In genomic region chr17:21005367-21005766, GRCh38 we compare ENCODE assay signal across 24 cellular contexts. TPM values are rescaled to one million over a fixed set of nuclear protein-coding genes. Genes with fewer than 3 reads are reported as not detected.
DNase-seq lines count a peak whose midpoint lies in the region; ATAC-seq, FAIRE-seq and TF ChIP-seq lines count a peak whose summit lies in the region.
"Had no signal": no experiment of that assay in that cellular context is flagged by ENCODE, and none has a peak within 500 bp of the region (broad histone marks: within the 10 kb centered on the region; RNA-seq: fewer than 3 reads in every experiment).

No MANE protein-coding gene starts in this region.

- H3K27ac Mint-ChIP-seq in activated naive CD4-positive, alpha-beta T cell treated with anti-CD3 and anti-CD28 coated beads for 36 hours: peak overlapping the region; percentile 50
- H3K27ac Mint-ChIP-seq in astrocyte (ENCODE audit: unreplicated experiment): peak overlapping the region; percentile 47
- H3K27ac Mint-ChIP-seq in stimulated activated naive B cell treated with anti-CD40 and anti-IgM and Interleukin-4, amounts not matched to agents 10 μg/mL and 1 μg/mL and 100 μg/mL, for 72 hours: peak overlapping the region; percentile 17
- H3K27ac Mint-ChIP-seq: activated CD4-positive, alpha-beta T cell treated with anti-CD3 and anti-CD28 coated beads, Interleukin-2, amount 10 ng/mL, durations not matched to agents 24 days and 14 days; activated naive CD4-positive, alpha-beta T cell treated with anti-CD3 and anti-CD28 coated beads, Interleukin-2, amount 10 ng/mL, durations not matched to agents 7 days and 5 days had no signal

- H3K9me3 Mint-ChIP-seq in activated naive CD4-positive, alpha-beta T cell treated with anti-CD3 and anti-CD28 coated beads for 36 hours: no peaks in the 10 kb centered on the region
- H3K9me3 Mint-ChIP-seq in astrocyte (ENCODE audit: unreplicated experiment): no peaks in the 10 kb centered on the region
- no peaks in the 10 kb centered on the region for H3K9me3 Mint-ChIP-seq in stimulated activated naive B cell treated with anti-CD40 and anti-IgM and Interleukin-4, amounts not matched to agents 10 μg/mL and 1 μg/mL and 100 μg/mL, for 72 hours
- H3K9me3 Mint-ChIP-seq: activated CD4-positive, alpha-beta T cell treated with anti-CD3 and anti-CD28 coated beads, Interleukin-2, amount 10 ng/mL, durations not matched to agents 24 days and 14 days; activated naive CD4-positive, alpha-beta T cell treated with anti-CD3 and anti-CD28 coated beads, Interleukin-2, amount 10 ng/mL, durations not matched to agents 7 days and 5 days had no signal

- H3K27ac ChIP-seq in astrocyte (ENCODE audit: low read depth, low read length) (no peak overlapping the region), HepG2 (ENCODE audit: extremely low read length, insufficient read depth, low read length) (no peak overlapping the region)
- H3K27ac ChIP-seq: BLaER1 treated with 17β-estradiol and CSF1 and Interleukin-3, amounts not matched to agents 10 nM and 100 nM; body of pancreas; pancreas had no signal

- no peak overlapping the region for H3K9ac ChIP-seq in astrocyte (ENCODE audit: low read length)
- no peak overlapping the region for H3K9ac ChIP-seq in HepG2 (ENCODE audit: insufficient read depth, low read depth, low read length)
- H3K9ac ChIP-seq: BLaER1 treated with 17β-estradiol and CSF1 and Interleukin-3, amounts not matched to agents 10 nM and 100 nM had no signal

- no peaks in the 10 kb centered on the region for H3K27me3 Mint-ChIP-seq in activated naive CD4-positive, alpha-beta T cell treated with anti-CD3 and anti-CD28 coated beads for 36 hours (ENCODE audit: low read depth)
- no peaks in the 10 kb centered on the region for H3K27me3 Mint-ChIP-seq in astrocyte (ENCODE audit: low read depth, unreplicated experiment)
- no peaks in the 10 kb centered on the region for H3K27me3 Mint-ChIP-seq in stimulated activated naive B cell treated with anti-CD40 and anti-IgM and Interleukin-4, amounts not matched to agents 10 μg/mL and 1 μg/mL and 100 μg/mL, for 72 hours
- H3K27me3 Mint-ChIP-seq: activated CD4-positive, alpha-beta T cell treated with anti-CD3 and anti-CD28 coated beads, Interleukin-2, amount 10 ng/mL, durations not matched to agents 24 days and 14 days; activated naive CD4-positive, alpha-beta T cell treated with anti-CD3 and anti-CD28 coated beads, Interleukin-2, amount 10 ng/mL, durations not matched to agents 7 days and 5 days had no signal

- FAIRE-seq in astrocyte (lab: Jason Lieb, UNC) (no peak), HepG2 (lab: Jason Lieb, UNC) (no peak)
- FAIRE-seq: H54, pancreas had no signal

- H3K4me2 ChIP-seq in astrocyte (ENCODE audit: low read length) (no peak overlapping the region), HepG2 (ENCODE audit: low read depth, low read length) (no peak overlapping the region)
- H3K4me2 ChIP-seq: BLaER1 treated with 17β-estradiol and CSF1 and Interleukin-3, amounts not matched to agents 10 nM and 100 nM had no signal

- H3K9me3 ChIP-seq in astrocyte (ENCODE audit: insufficient read depth, low read depth, low read length): no peaks in the 10 kb centered on the region
- H3K9me3 ChIP-seq in HepG2 (ENCODE audit: low read length): no peaks in the 10 kb centered on the region
- H3K9me3 ChIP-seq: BLaER1 treated with 17β-estradiol and CSF1 and Interleukin-3, amounts not matched to agents 10 nM and 100 nM; body of pancreas; gastrocnemius medialis; pancreas had no signal

- TF ChIP-seq CTCF in astrocyte (IDR thresholded peaks at IDR 0.05; ENCODE audit: insufficient read depth, low read depth, low read length) (no peak), HepG2 (CRISPR knock-in tag; IDR thresholded peaks at IDR 0.05) (no peak)

- DNase-seq in activated naive CD4-positive, alpha-beta T cell treated with anti-CD3 and anti-CD28 coated beads for 36 hours: no peak
- no peak for DNase-seq in activated naive CD4-positive, alpha-beta T cell treated with anti-CD3 and anti-CD28 coated beads, Interleukin-2, amount 50 U/mL, for 16 hours
- DNase-seq in astrocyte (ENCODE audit: low read depth) (no peak), HepG2 (ENCODE audit: low spot score) (no peak), 8988T (no peak), COLO829 (ENCODE audit: low spot score) (no peak)
- no peak for DNase-seq in stimulated activated naive B cell treated with anti-CD40 and anti-IgM and Interleukin-4, amounts not matched to agents 10 μg/mL and 1 μg/mL and 100 μg/mL, for 72 hours
- DNase-seq: activated CD4-positive, alpha-beta T cell treated with anti-CD3 and anti-CD28 coated beads, Interleukin-2, amount 10 ng/mL, durations not matched to agents 24 days and 14 days; activated naive CD4-positive, alpha-beta T cell treated with anti-CD3 and anti-CD28 coated beads, Interleukin-2, amount 10 ng/mL, durations not matched to agents 7 days and 5 days; activated T-cell treated with anti-CD3 and anti-CD28 coated beads for 4 hours; DMS 273 treated with DMSO at 0.1 percent for 48 hours; erythroblast; gastrocnemius medialis; left cardiac atrium; NCI-H1417; NCI-H2171 treated with DMSO at 0.1 percent for 48 hours; NCI-H526 treated with DMSO at 0.1 percent for 48 hours; pancreas; Right ventricle myocardium superior; stimulated activated CD4-positive, alpha-beta T cell treated with anti-CD3 and anti-CD28 coated beads, Interleukin-1b, Interleukin-23, amount 100 ng/mL, for 48 hours had no signal

- no peak for TF ChIP-seq EP300 in HepG2 (IDR thresholded peaks at IDR 0.05; ENCODE audit: low read depth in 2 of 2, low read length in 2 of 2)
- no peak for TF ChIP-seq EP300 in HepG2 (CRISPR knock-in tag; IDR thresholded peaks at IDR 0.05; ENCODE audit: borderline replicate concordance)

- BruUV-seq in HepG2 (replicated peaks; lab: Mats Ljungman, UMichigan): no TSS peak

- H3K79me2 ChIP-seq in astrocyte (ENCODE audit: insufficient read depth, low read length): peaks cover 93% of the 10 kb centered on the region
- no peaks in the 10 kb centered on the region for H3K79me2 ChIP-seq in HepG2 (ENCODE audit: insufficient read depth, low read length)

- 71% methylated on average over 2 of the region's 4 CpGs for WGBS in HepG2 (ENCODE audit: low lambda C conversion rate)

- POLR2A ChIA-PET in HepG2 (lab: Yijun Ruan, JAX): no interaction called here

- peaks cover 50% of the 10 kb centered on the region for H3K36me3 Mint-ChIP-seq in activated naive CD4-positive, alpha-beta T cell treated with anti-CD3 and anti-CD28 coated beads for 36 hours (ENCODE audit: low read depth)
- peaks cover 39% of the 10 kb centered on the region for H3K36me3 Mint-ChIP-seq in astrocyte (ENCODE audit: low read depth, unreplicated experiment)
- H3K36me3 Mint-ChIP-seq in stimulated activated naive B cell treated with anti-CD40 and anti-IgM and Interleukin-4, amounts not matched to agents 10 μg/mL and 1 μg/mL and 100 μg/mL, for 72 hours: peaks cover 34 to 51% of the 10 kb centered on the region in 2 donors

- in situ Hi-C loops in HepG2 (cut with HindIII; ENCODE audit: extremely low pct_ligation_motif_present, low pct_unique_long_range_greater_than_20kb): no loop called here

- TF ChIP-seq RAD21 in HepG2 (CRISPR knock-in tag; IDR thresholded peaks at IDR 0.05): no peak

- H4K20me1 ChIP-seq in astrocyte (ENCODE audit: insufficient read depth, low read length) (peaks cover 95% of the 10 kb centered on the region), HepG2 (ENCODE audit: insufficient read depth, low read length) (peaks cover 25% of the 10 kb centered on the region; the same call in 1 of the 2 replicates)

- no peak overlapping the region for H3K4me3 Mint-ChIP-seq in activated naive CD4-positive, alpha-beta T cell treated with anti-CD3 and anti-CD28 coated beads for 36 hours
- no peak overlapping the region for H3K4me3 Mint-ChIP-seq in astrocyte (ENCODE audit: unreplicated experiment)
- no peak overlapping the region for H3K4me3 Mint-ChIP-seq in stimulated activated naive B cell treated with anti-CD40 and anti-IgM and Interleukin-4, amounts not matched to agents 10 μg/mL and 1 μg/mL and 100 μg/mL, for 72 hours
- H3K4me3 Mint-ChIP-seq: activated CD4-positive, alpha-beta T cell treated with anti-CD3 and anti-CD28 coated beads, Interleukin-2, amount 10 ng/mL, durations not matched to agents 24 days and 14 days; activated naive CD4-positive, alpha-beta T cell treated with anti-CD3 and anti-CD28 coated beads, Interleukin-2, amount 10 ng/mL, durations not matched to agents 7 days and 5 days had no signal

- H3K27me3 ChIP-seq in astrocyte (ENCODE audit: insufficient read depth, low read length) (no peaks in the 10 kb centered on the region), HepG2 (ENCODE audit: control insufficient read depth in 1 of 2, insufficient read depth in 2 of 2, low read length in 2 of 2) (no peaks in the 10 kb centered on the region)
- H3K27me3 ChIP-seq: BLaER1 treated with 17β-estradiol and CSF1 and Interleukin-3, amounts not matched to agents 10 nM and 100 nM; body of pancreas; gastrocnemius medialis; pancreas had no signal

- H3K4me1 ChIP-seq in astrocyte (ENCODE audit: insufficient read depth, low read length) (peaks cover 5% of the 10 kb centered on the region), HepG2 (ENCODE audit: insufficient read depth, low read length) (peaks cover 17% of the 10 kb centered on the region)
- H3K4me1 ChIP-seq: BLaER1 treated with 17β-estradiol and CSF1 and Interleukin-3, amounts not matched to agents 10 nM and 100 nM; body of pancreas; pancreas had no signal

- ATAC-seq in HepG2 (peak; percentile 16; the same call in 1 of the 3 replicates), GM18498 (IDR thresholded peaks at IDR 0.05; ENCODE audit: unreplicated experiment) (no peak)
- no peak for ATAC-seq in stimulated activated naive B cell treated with anti-CD40 and anti-IgM and Interleukin-4, amounts not matched to agents 10 μg/mL and 1 μg/mL and 100 μg/mL, for 72 hours (replicated peaks)
- ATAC-seq: body of pancreas, gastrocnemius medialis, left cardiac atrium, pancreas had no signal

- intact Hi-C loops in activated naive CD4-positive, alpha-beta T cell treated with anti-CD3 and anti-CD28 coated beads for 36 hours (cut with micrococcal nuclease): no loop called here
- intact Hi-C loops in HepG2 (cut with micrococcal nuclease; ENCODE audit: unreplicated experiment): no loop called here

- CTCF ChIA-PET in activated naive CD4-positive, alpha-beta T cell treated with anti-CD3 and anti-CD28 coated beads for 36 hours (lab: Charles Lee): no interaction called here
- CTCF ChIA-PET in HepG2 (lab: Yijun Ruan, JAX; ENCODE audit: low intra/inter-chr PET ratio, low total read pairs): no interaction called here

- peaks cover 77% of the 10 kb centered on the region for H3K36me3 ChIP-seq in astrocyte (ENCODE audit: insufficient read depth, low read length)
- peaks cover 57 to 92% of the 10 kb centered on the region in 2 experiments for H3K36me3 ChIP-seq in HepG2 (replicated peaks in 1 of 2; ENCODE audit: control insufficient read depth in 1 of 2, insufficient read depth in 2 of 2, low read length in 2 of 2)

- H3K4me1 Mint-ChIP-seq in activated naive CD4-positive, alpha-beta T cell treated with anti-CD3 and anti-CD28 coated beads for 36 hours (ENCODE audit: low read depth): peaks cover 20% of the 10 kb centered on the region
- H3K4me1 Mint-ChIP-seq in astrocyte (ENCODE audit: low read depth, unreplicated experiment): peaks cover 7% of the 10 kb centered on the region
- H3K4me1 Mint-ChIP-seq in stimulated activated naive B cell treated with anti-CD40 and anti-IgM and Interleukin-4, amounts not matched to agents 10 μg/mL and 1 μg/mL and 100 μg/mL, for 72 hours: peaks cover under 1 to 2% of the 10 kb centered on the region in 2 donors

- no peak for TF ChIP-seq POLR2A in HepG2 (IDR thresholded peaks at IDR 0.05; ENCODE audit: insufficient read depth in 1 of 2, low read depth in 2 of 2, low read length in 2 of 2)

- H2AFZ ChIP-seq in astrocyte (ENCODE audit: low read depth, low read length) (no peak overlapping the region), HepG2 (ENCODE audit: low read length) (no peak overlapping the region)

- H3K4me3 ChIP-seq in astrocyte (ENCODE audit: insufficient read depth, low read depth, low read length) (no peak overlapping the region), HepG2 (replicated peaks in 1 of 3; ENCODE audit: insufficient read depth in 1 of 3, low read depth in 2 of 3, low read length in 3 of 3) (no peak overlapping the region)
- H3K4me3 ChIP-seq: BLaER1 treated with 17β-estradiol and CSF1 and Interleukin-3, amounts not matched to agents 10 nM and 100 nM; body of pancreas; gastrocnemius medialis; pancreas had no signal

RNA-seq across cellular contexts. Expression of gene USP22, which starts 37.4 kb away (rescaled TPM):
- 100 to 1,000 TPM; 140 to 144 TPM for total RNA-seq in activated naive CD4-positive, alpha-beta T cell treated with anti-CD3 and anti-CD28 coated beads for 36 hours
- 243 and 266 TPM in 2 replicates for total RNA-seq in astrocyte
- 130 and 131 TPM in 2 replicates for total RNA-seq in HepG2 (2016; rRNA removed; fragmentation: Illumina TruSeq; extraction: Trizol)
- total RNA-seq in HepG2 (2016; cell fraction: cytosol; rRNA removed; fragmentation: Illumina TruSeq; extraction: Trizol; ENCODE audit: low read depth): 17.2 and 17.3 TPM in 2 replicates
- 119 and 130 TPM in 2 replicates for total RNA-seq in HepG2 (2016; cell fraction: insoluble cytoplasmic fraction; rRNA removed; fragmentation: Illumina TruSeq; extraction: Trizol)
- 54.1 and 54.4 TPM in 2 replicates for total RNA-seq in HepG2 (2016; cell fraction: membrane; rRNA removed; fragmentation: Illumina TruSeq; extraction: Trizol)
- 79.5 and 96.3 TPM in 2 replicates for total RNA-seq in HepG2 (2016; cell fraction: nucleus; rRNA removed; fragmentation: Illumina TruSeq; extraction: Trizol)
- 98.0 and 124 TPM in 2 replicates for polyA plus RNA-seq in HepG2 (2011; rRNA removed)
- 56.8 and 60.3 TPM in 2 replicates for polyA plus RNA-seq in HepG2 (2011; cell fraction: cytosol; rRNA removed)
- 126 and 139 TPM in 2 replicates for polyA plus RNA-seq in HepG2 (2011; cell fraction: nucleus; rRNA removed)
- 65.0 and 69.3 TPM in 2 replicates for polyA plus RNA-seq in HepG2 (2012)
- polyA plus RNA-seq in HepG2 (2016; cell fraction: cytosol; fragmentation: Illumina TruSeq; extraction: Trizol; ENCODE audit: low read depth): 4.2 and 4.5 TPM in 2 replicates
- 65.3 and 91.2 TPM in 2 replicates for polyA plus RNA-seq in HepG2 (2016; cell fraction: insoluble cytoplasmic fraction; fragmentation: Illumina TruSeq; extraction: Trizol; ENCODE audit: low read depth)
- polyA plus RNA-seq in HepG2 (2016; cell fraction: membrane; fragmentation: Illumina TruSeq; extraction: Trizol; ENCODE audit: low read depth): 18.3 and 19.5 TPM in 2 replicates
- 101 and 103 TPM in 2 replicates for polyA plus RNA-seq in HepG2 (2016; cell fraction: nucleus; fragmentation: Illumina TruSeq; extraction: Trizol; ENCODE audit: insufficient read depth, low read depth)
- 337 and 421 TPM in 2 replicates for polyA minus RNA-seq in HepG2 (2011; rRNA and poly(A)+ RNA removed; ENCODE audit: low replicate concordance)
- 104 and 120 TPM in 2 replicates for polyA minus RNA-seq in HepG2 (2011; cell fraction: cytosol; rRNA and poly(A)+ RNA removed)
- polyA minus RNA-seq in HepG2 (2011; cell fraction: nucleus; rRNA and poly(A)+ RNA removed): 71.7 and 94.2 TPM in 2 replicates
